ENCODE assay signal across 12 cellular contexts in genomic region chr2:126700677-126701076, GRCh38. TPM values are rescaled to one million over a fixed set of nuclear protein-coding genes. Genes with fewer than 3 reads are reported as not detected.
DNase-seq lines count a peak whose midpoint lies in the region; ATAC-seq and TF ChIP-seq lines count a peak whose summit lies in the region.
"Had no signal": no experiment of that assay in that cellular context is flagged by ENCODE, and none has a peak within 500 bp of the region (broad histone marks: within the 10 kb centered on the region; RNA-seq: fewer than 3 reads in every experiment).

No MANE protein-coding gene starts in this region.

- TF ChIP-seq CTCF in psoas muscle (IDR thresholded peaks at IDR 0.05): no peak

- intact Hi-C loops in psoas muscle (cut with DNase I): no loop called here

- peaks cover 0 to 19% of the 10 kb centered on the region in 2 donors for H3K36me3 ChIP-seq in psoas muscle (ENCODE audit: insufficient read depth in 1 of 2, low read depth in 1 of 2)
- H3K36me3 ChIP-seq: ovary had no signal

- H3K27me3 ChIP-seq in psoas muscle (ENCODE audit: insufficient read depth in 3 of 3, low read length in 2 of 3): no peaks in the 10 kb centered on the region
- H3K27me3 ChIP-seq: ovary had no signal

- H3K27ac ChIP-seq in psoas muscle: peak overlapping the region; percentile 3

- peaks cover 17% of the 10 kb centered on the region for H3K4me1 ChIP-seq in psoas muscle

- ATAC-seq in psoas muscle (no peak), GM21825 (IDR thresholded peaks at IDR 0.05; ENCODE audit: unreplicated experiment) (no peak), GM21367 (IDR thresholded peaks at IDR 0.05; ENCODE audit: unreplicated experiment) (no peak), HG02852 (IDR thresholded peaks at IDR 0.05; ENCODE audit: unreplicated experiment) (no peak)

- peak; percentile 15 for DNase-seq in ELR (ENCODE audit: low read depth)
- DNase-seq in NCI-H226: peak; percentile 42
- DNase-seq in fibroblast of peridontal ligament (ENCODE audit: extremely low read depth): peak; percentile 9
- no peak for DNase-seq in psoas muscle
- DNase-seq: activated effector memory CD4-positive, alpha-beta T cell treated with anti-CD3 and anti-CD28 coated beads, Interleukin-2, amount 50 U/mL, for 16 hours; midbrain; NCI-H1694 treated with DMSO at 0.1 percent for 48 hours; NCI-H510A treated with DMSO at 0.1 percent for 48 hours had no signal

- H3K4me3 ChIP-seq in psoas muscle: no peak overlapping the region
- H3K4me3 ChIP-seq: ovary had no signal

- WGBS in psoas muscle, 3 donors: 37 to 51% (median 45%) methylated on average over 2 of the region's 2 CpGs

- no peaks in the 10 kb centered on the region for H3K9me3 ChIP-seq in psoas muscle
- H3K9me3 ChIP-seq: ovary had no signal

RNA-seq across cellular contexts. Expression of gene GYPC, which starts 44.7 kb away (rescaled TPM):
- total RNA-seq in psoas muscle: 10 to 100 TPM; 53.4 to 92.7 (median 63.3) TPM
- polyA plus RNA-seq in psoas muscle: 100 to 1,000 TPM in 2 of 3 donors, 10 to 100 TPM in 1; 93.2 to 144 (median 114) TPM

Comparison
In these comparisons a context has a peak if more than half of its experiments do, and no peak if none do; other contexts are left out.
1. DNase-seq: peak in ELR (single experiment), NCI-H226 (single experiment) and fibroblast of peridontal ligament (single experiment); none in psoas muscle (0 of 2).